ENCODE assay signal across 12 cellular contexts in genomic region chr20:49851234-49851755, GRCh38. TPM values are rescaled to one million over a fixed set of nuclear protein-coding genes. Genes with fewer than 3 reads are reported as not detected.
A peak's percentile ranks its signal among the peaks of the same experiment; 100 is the strongest.
DNase-seq lines count a peak whose midpoint lies in the region; ATAC-seq, FAIRE-seq and TF ChIP-seq lines count a peak whose summit lies in the region.
"Had no signal": no experiment of that assay in that cellular context is flagged by ENCODE, and none has a peak within 500 bp of the region (broad histone marks: within the 10 kb centered on the region; RNA-seq: fewer than 3 reads in every experiment).

No MANE protein-coding gene starts in this region.

- H3K36me3 ChIP-seq in osteoblast (ENCODE audit: insufficient read depth, low read length) (peaks cover 14% of the 10 kb centered on the region), aorta (ENCODE audit: control insufficient read depth in 1 of 2, insufficient read depth in 2 of 2, low read length in 1 of 2) (no peaks in the 10 kb centered on the region)

- H3K9me3 ChIP-seq in osteoblast (ENCODE audit: low read depth, low read length), result no peaks in the 10 kb centered on the region
- H3K9me3 ChIP-seq in aorta (ENCODE audit: control insufficient read depth, low read length), result no peaks in the 10 kb centered on the region

- H4K20me1 ChIP-seq in osteoblast (ENCODE audit: insufficient read depth, low read length), result no peaks in the 10 kb centered on the region

- no peak overlapping the region for H2AFZ ChIP-seq in osteoblast (ENCODE audit: low read length)

- ATAC-seq in activated naive CD8-positive, alpha-beta T cell treated with anti-CD3 and anti-CD28 coated beads, Interleukin-2, amount 50 U/mL, for 24 hours, result no peak
- ATAC-seq in aorta (ENCODE audit: low FRiP score) (peak; percentile 65), HG02763 (IDR thresholded peaks at IDR 0.05; ENCODE audit: unreplicated experiment) (no peak)

- H3K4me2 ChIP-seq in osteoblast (ENCODE audit: insufficient read depth, low read length), result no peak overlapping the region

- 21 to 22% methylated on average over 3 of the region's 3 CpGs for WGBS in aorta, 2 donors

- DNase-seq in activated naive CD8-positive, alpha-beta T cell treated with anti-CD3 and anti-CD28 coated beads, Interleukin-2, amount 50 U/mL, for 24 hours, result no peak
- DNase-seq in globus pallidus (ENCODE audit: low spot score), result peak; percentile 91
- peak; percentile 58 for DNase-seq in osteoblast (ENCODE audit: insufficient read length, low spot score, missing footprints)
- peak in 1 of 2 donors; percentile 62 for DNase-seq in aorta
- DNase-seq in GM12892 (ENCODE audit: insufficient read length), result no peak
- no peak for DNase-seq in NCI-H446 (lab: John Stamatoyannopoulos, UW)
- DNase-seq: amniotic stem cell, DND-41, NCI-H1930 had no signal

- H3K79me2 ChIP-seq in osteoblast (ENCODE audit: insufficient read depth, low read length), result no peaks in the 10 kb centered on the region

- no peaks in the 10 kb centered on the region for H3K27me3 ChIP-seq in osteoblast (ENCODE audit: insufficient read depth, low read length)
- no peaks in the 10 kb centered on the region for H3K27me3 ChIP-seq in aorta (ENCODE audit: control insufficient read depth in 1 of 2, insufficient read depth in 2 of 2, low read length in 1 of 2)

- H3K4me1 Mint-ChIP-seq in activated naive CD8-positive, alpha-beta T cell (ENCODE audit: low read depth), result peaks cover 4% of the 10 kb centered on the region
- peaks cover 2% of the 10 kb centered on the region for H3K4me1 Mint-ChIP-seq in activated naive CD8-positive, alpha-beta T cell treated with anti-CD3 and anti-CD28 coated beads, Interleukin-2, amount 50 U/mL, for 24 hours

- H3K4me3 ChIP-seq in osteoblast (ENCODE audit: insufficient read depth, low read length) (no peak overlapping the region), aorta (ENCODE audit: low read length in 2 of 2) (no peak overlapping the region)

- peaks cover 8% of the 10 kb centered on the region for H3K36me3 Mint-ChIP-seq in activated naive CD8-positive, alpha-beta T cell
- H3K36me3 Mint-ChIP-seq in activated naive CD8-positive, alpha-beta T cell treated with anti-CD3 and anti-CD28 coated beads, Interleukin-2, amount 50 U/mL, for 24 hours (ENCODE audit: low read depth), result peaks cover 28% of the 10 kb centered on the region

- no peak overlapping the region for H3K4me3 Mint-ChIP-seq in activated naive CD8-positive, alpha-beta T cell
- no peak overlapping the region for H3K4me3 Mint-ChIP-seq in activated naive CD8-positive, alpha-beta T cell treated with anti-CD3 and anti-CD28 coated beads, Interleukin-2, amount 50 U/mL, for 24 hours

- TF ChIP-seq CTCF in osteoblast (IDR thresholded peaks at IDR 0.05; ENCODE audit: extremely low read depth, low read depth, low read length), result no peak

- H3K27ac ChIP-seq in osteoblast (ENCODE audit: low read depth, low read length) (no peak overlapping the region), aorta (ENCODE audit: low read depth in 1 of 2, low read length in 2 of 2) (peak overlapping the region; percentile 49 to 77)

- peaks cover 8% of the 10 kb centered on the region for H3K4me1 ChIP-seq in osteoblast (ENCODE audit: insufficient read depth, low read length)
- H3K4me1 ChIP-seq in aorta (ENCODE audit: control insufficient read depth in 1 of 2, insufficient read depth in 2 of 2, low read length in 2 of 2), result peaks cover 3 to 14% of the 10 kb centered on the region in 2 donors

- intact Hi-C loops in aorta (cut with DNase I), result loop anchor here in 1 of 2 donors (5.0 kb wide), 2 partner anchors 36 to 239 kb away; no protein-coding TSS in a partner anchor

- TF ChIP-seq POLR2A in GM12892 (IDR thresholded peaks at IDR 0.05; ENCODE audit: low read depth, low read length), result no peak

- H3K27me3 Mint-ChIP-seq in activated naive CD8-positive, alpha-beta T cell, result no peaks in the 10 kb centered on the region
- no peaks in the 10 kb centered on the region for H3K27me3 Mint-ChIP-seq in activated naive CD8-positive, alpha-beta T cell treated with anti-CD3 and anti-CD28 coated beads, Interleukin-2, amount 50 U/mL, for 24 hours

- no peaks in the 10 kb centered on the region for H3K9me3 Mint-ChIP-seq in activated naive CD8-positive, alpha-beta T cell (ENCODE audit: low read depth)
- no peaks in the 10 kb centered on the region for H3K9me3 Mint-ChIP-seq in activated naive CD8-positive, alpha-beta T cell treated with anti-CD3 and anti-CD28 coated beads, Interleukin-2, amount 50 U/mL, for 24 hours
- H3K9me3 Mint-ChIP-seq: T-helper 1 cell treated with Interleukin-12 subunit alpha and Interleukin-12 subunit beta and Interleukin-4 antibody, amounts not matched to agents 30 μg/mL and 1 μg/mL, for 36 hours had no signal

- H3K27ac Mint-ChIP-seq in activated naive CD8-positive, alpha-beta T cell, result peak overlapping the region; percentile 58
- no peak overlapping the region for H3K27ac Mint-ChIP-seq in activated naive CD8-positive, alpha-beta T cell treated with anti-CD3 and anti-CD28 coated beads, Interleukin-2, amount 50 U/mL, for 24 hours

- no peak for FAIRE-seq in GM12892 (lab: Jason Lieb, UNC)

RNA-seq across cellular contexts. Expression of gene SLC9A8, which starts 38.7 kb away (rescaled TPM):
- total RNA-seq in osteoblast, result 6.9 and 9.7 TPM in 2 replicates
- 10 to 100 TPM; 12.5 to 14.6 TPM for total RNA-seq in aorta
- polyA plus RNA-seq in aorta, result 10 to 100 TPM in 1 of 2 donors, 1 to 10 TPM in 1; 2.8 to 10.6 TPM
- polyA plus RNA-seq in GM12892 (2012; ENCODE audit: missing spikeins), result 5.0 TPM

Comparison
In these comparisons a context has a peak if more than half of its experiments do, and no peak if none do; other contexts are left out.
1. DNase-seq: peak in globus pallidus (single experiment) and osteoblast (single experiment); none in activated naive CD8-positive, alpha-beta T cell treated with anti-CD3 and anti-CD28 coated beads, Interleukin-2, amount 50 U/mL, for 24 hours (single experiment), GM12892 (single experiment) and NCI-H446 (0 of 2).